1 cellular context compared by ENCODE assay signal in genomic region chr10:21423850-21424249, GRCh38.
TF ChIP-seq lines count a peak whose summit lies in the region.

No MANE protein-coding gene starts in this region.

TF ChIP-seq in H1, 55 proteins besides CTCF, POLR2A, EP300 and RAD21 (continued from another document):
- TF ChIP-seq EGR1 (IDR thresholded peaks at IDR 0.05; ENCODE audit: borderline replicate concordance, low read depth, low read length), result no peak
- no peak for TF ChIP-seq POLR2AphosphoS5 (IDR thresholded peaks at IDR 0.05; ENCODE audit: low read depth, low read length)
- no peak for TF ChIP-seq CHD2 (IDR thresholded peaks at IDR 0.05; ENCODE audit: low read length)
